ENCODE assay signal across 18 cellular contexts in genomic region chr4:75668596-75668995, GRCh38. TPM values are rescaled to one million over a fixed set of nuclear protein-coding genes. Genes with fewer than 3 reads are reported as not detected.
DNase-seq lines count a peak whose midpoint lies in the region; ATAC-seq lines count a peak whose summit lies in the region.
"Had no signal": no experiment of that assay in that cellular context is flagged by ENCODE, and none has a peak within 500 bp of the region (broad histone marks: within the 10 kb centered on the region; RNA-seq: fewer than 3 reads in every experiment).

No MANE protein-coding gene starts in this region.

- no peak overlapping the region for H2AK5ac ChIP-seq in trophoblast cell (ENCODE audit: low read length)

- H4K8ac ChIP-seq in trophoblast cell (ENCODE audit: low read depth, low read length) = no peak overlapping the region

- no peaks in the 10 kb centered on the region for H3K27me3 ChIP-seq in HUES64 (ENCODE audit: insufficient read depth, low read length)
- no peaks in the 10 kb centered on the region for H3K27me3 ChIP-seq in trophoblast cell (ENCODE audit: insufficient read depth, low read length)
- H3K27me3 ChIP-seq: neutrophil had no signal

- H3K79me2 ChIP-seq in trophoblast cell (ENCODE audit: control insufficient read depth, insufficient read depth, low read length, poor library complexity) = peaks cover 25% of the 10 kb centered on the region

- no peak overlapping the region for H3K14ac ChIP-seq in trophoblast cell (ENCODE audit: low read length)

- peaks cover 50% of the 10 kb centered on the region for H3K4me1 ChIP-seq in HUES64 (ENCODE audit: insufficient read depth, low read length)
- H3K4me1 ChIP-seq in trophoblast cell (ENCODE audit: control insufficient read depth in 1 of 2, insufficient read depth in 2 of 2, low read length in 2 of 2) = peaks cover 0 to 3% of the 10 kb centered on the region in 2 experiments

- no peak overlapping the region for H3K18ac ChIP-seq in trophoblast cell (ENCODE audit: low read length)

- H3K27me3 Mint-ChIP-seq in activated CD8-positive, alpha-beta memory T cell treated with anti-CD3 and anti-CD28 coated beads, Interleukin-2, amount 10 ng/mL, durations not matched to agents 7 days and 5 days = no peaks in the 10 kb centered on the region
- H3K27me3 Mint-ChIP-seq in activated naive CD8-positive, alpha-beta T cell treated with anti-CD3 and anti-CD28 coated beads, Interleukin-2, amount 50 U/mL, for 24 hours = no peaks in the 10 kb centered on the region

- peaks cover 39% of the 10 kb centered on the region for H3K36me3 Mint-ChIP-seq in activated CD8-positive, alpha-beta memory T cell treated with anti-CD3 and anti-CD28 coated beads, Interleukin-2, amount 10 ng/mL, durations not matched to agents 7 days and 5 days
- H3K36me3 Mint-ChIP-seq in activated naive CD8-positive, alpha-beta T cell treated with anti-CD3 and anti-CD28 coated beads, Interleukin-2, amount 50 U/mL, for 24 hours (ENCODE audit: low read depth) = peaks cover 24% of the 10 kb centered on the region

- H3K9me3 ChIP-seq in HUES64 (ENCODE audit: insufficient read depth, low read depth, low read length) (no peaks in the 10 kb centered on the region), trophoblast cell (ENCODE audit: insufficient read depth, low read depth, low read length) (no peaks in the 10 kb centered on the region)
- H3K9me3 ChIP-seq: neutrophil, SK-N-SH had no signal

- H3K27ac ChIP-seq in HUES64 (ENCODE audit: low read depth, low read length) (no peak overlapping the region), trophoblast cell (ENCODE audit: low read depth, low read length) (no peak overlapping the region)
- H3K27ac ChIP-seq: GM23248 had no signal

- CTCF ChIA-PET in activated CD8-positive, alpha-beta memory T cell treated with anti-CD3 and anti-CD28 coated beads, Interleukin-2, amount 10 ng/mL, durations not matched to agents 7 days and 5 days (lab: Charles Lee) = interaction anchor here (1.0 to 3.2 kb wide), 4 partner anchors 10 to 35 kb away, joined by 3 to 13 read pairs (median 6); no protein-coding TSS in a partner anchor

- H4K12ac ChIP-seq in trophoblast cell (ENCODE audit: low read depth, low read length) = no peak overlapping the region

- H3K9me3 Mint-ChIP-seq in activated CD8-positive, alpha-beta memory T cell treated with anti-CD3 and anti-CD28 coated beads, Interleukin-2, amount 10 ng/mL, durations not matched to agents 7 days and 5 days (ENCODE audit: low read depth) = no peaks in the 10 kb centered on the region
- no peaks in the 10 kb centered on the region for H3K9me3 Mint-ChIP-seq in activated naive CD8-positive, alpha-beta T cell treated with anti-CD3 and anti-CD28 coated beads, Interleukin-2, amount 50 U/mL, for 24 hours

- H3K4me3 Mint-ChIP-seq in activated CD8-positive, alpha-beta memory T cell treated with anti-CD3 and anti-CD28 coated beads, Interleukin-2, amount 10 ng/mL, durations not matched to agents 7 days and 5 days = peak overlapping the region; percentile 5
- peak overlapping the region; percentile 44 for H3K4me3 Mint-ChIP-seq in activated naive CD8-positive, alpha-beta T cell treated with anti-CD3 and anti-CD28 coated beads, Interleukin-2, amount 50 U/mL, for 24 hours

- no peak for DNase-seq in activated CD8-positive, alpha-beta memory T cell treated with anti-CD3 and anti-CD28 coated beads, Interleukin-2, amount 10 ng/mL, durations not matched to agents 7 days and 5 days
- no peak for DNase-seq in activated CD8-positive, alpha-beta memory T cell treated with anti-CD3 and anti-CD28 coated beads for 24 hours
- DNase-seq in activated naive CD8-positive, alpha-beta T cell treated with anti-CD3 and anti-CD28 coated beads, Interleukin-2, amount 50 U/mL, for 24 hours = no peak
- DNase-seq in trophoblast cell = no peak
- DNase-seq in cerebellar cortex (ENCODE audit: low spot score) = no peak
- DNase-seq in ACHN = no peak
- DNase-seq in Ammon's horn (ENCODE audit: low spot score) = no peak
- DNase-seq: DMS153; foreskin fibroblast; GM23248; KG1; NCI-H1436 treated with DMSO at 0.1 percent for 48 hours; NCI-H510A; SK-N-SH; stimulated activated CD4-positive, alpha-beta T cell treated with anti-CD3 and anti-CD28 coated beads, Interleukin-4, amount 100 ng/mL, for 4 hours had no signal

- no peak overlapping the region for H2BK5ac ChIP-seq in trophoblast cell (ENCODE audit: low read depth, low read length, poor library complexity)

- in situ Hi-C loops in ACHN (cut with HindIII; ENCODE audit: low pct_ligation_motif_present, low pct_unique_long_range_greater_than_20kb, low sequenced_read_pairs) = no loop called here

- ATAC-seq in activated CD8-positive, alpha-beta memory T cell treated with anti-CD3 and anti-CD28 coated beads, Interleukin-2, amount 10 ng/mL, durations not matched to agents 7 days and 5 days = no peak
- no peak for ATAC-seq in activated naive CD8-positive, alpha-beta T cell treated with anti-CD3 and anti-CD28 coated beads, Interleukin-2, amount 50 U/mL, for 24 hours

- H3K79me1 ChIP-seq in trophoblast cell (ENCODE audit: low read length) = peaks cover 10% of the 10 kb centered on the region

- no peak overlapping the region for H3K4me2 ChIP-seq in trophoblast cell (ENCODE audit: low read length)
- H3K4me2 ChIP-seq: SK-N-SH had no signal

- H2BK12ac ChIP-seq in trophoblast cell (ENCODE audit: low read length) = no peak overlapping the region

- H3K4me3 ChIP-seq in HUES64 (ENCODE audit: low read length) = peak overlapping the region; percentile 11; the same call in 1 of the 2 replicates
- no peak overlapping the region for H3K4me3 ChIP-seq in trophoblast cell (ENCODE audit: low read depth, low read length)
- H3K4me3 ChIP-seq: GM23248, lung had no signal

- H2BK120ac ChIP-seq in trophoblast cell (ENCODE audit: insufficient read depth, low read length, poor library complexity) = no peak overlapping the region

- H3K23ac ChIP-seq in trophoblast cell (ENCODE audit: low read length) = no peak overlapping the region

- no peak overlapping the region for H3K9ac ChIP-seq in HUES64 (ENCODE audit: low read depth, low read length)
- no peak overlapping the region for H3K9ac ChIP-seq in trophoblast cell (ENCODE audit: low read length)
- H3K9ac ChIP-seq: GM23248, SK-N-SH had no signal

- 0 out of 2 replicates have a peak, but pooled peaks cover 3% of the 10 kb centered on the region for H3K36me3 ChIP-seq in HUES64 (ENCODE audit: insufficient read depth, low read length)
- peaks cover 0 to 2% of the 10 kb centered on the region in 2 experiments for H3K36me3 ChIP-seq in trophoblast cell (ENCODE audit: control insufficient read depth in 1 of 2, insufficient read depth in 2 of 2, low read length in 2 of 2)
- H3K36me3 ChIP-seq: neutrophil had no signal

- peaks cover 64% of the 10 kb centered on the region for H3K4me1 Mint-ChIP-seq in activated CD8-positive, alpha-beta memory T cell treated with anti-CD3 and anti-CD28 coated beads, Interleukin-2, amount 10 ng/mL, durations not matched to agents 7 days and 5 days
- H3K4me1 Mint-ChIP-seq in activated naive CD8-positive, alpha-beta T cell treated with anti-CD3 and anti-CD28 coated beads, Interleukin-2, amount 50 U/mL, for 24 hours = peaks cover 83% of the 10 kb centered on the region

- H2AFZ ChIP-seq in trophoblast cell (ENCODE audit: insufficient read depth, low read length, poor library complexity) = no peak overlapping the region
- H2AFZ ChIP-seq: GM23248 had no signal

- H3K4ac ChIP-seq in trophoblast cell (ENCODE audit: low read depth, low read length) = peak overlapping the region; percentile 79

- peak overlapping the region; percentile 37 for H3K27ac Mint-ChIP-seq in activated CD8-positive, alpha-beta memory T cell treated with anti-CD3 and anti-CD28 coated beads, Interleukin-2, amount 10 ng/mL, durations not matched to agents 7 days and 5 days
- peak overlapping the region; percentile 1 for H3K27ac Mint-ChIP-seq in activated naive CD8-positive, alpha-beta T cell treated with anti-CD3 and anti-CD28 coated beads, Interleukin-2, amount 50 U/mL, for 24 hours

- no peak overlapping the region for H4K91ac ChIP-seq in trophoblast cell (ENCODE audit: low read depth, low read length)

RNA-seq across cellular contexts. Expression of gene G3BP2, which starts 4.6 kb away (rescaled TPM):
- total RNA-seq in activated CD8-positive, alpha-beta memory T cell treated with anti-CD3 and anti-CD28 coated beads, Interleukin-2, amount 10 ng/mL, durations not matched to agents 7 days and 5 days = 100 to 1,000 TPM; 148 to 230 TPM
- 205 TPM for polyA plus RNA-seq in HUES64 (2013, experiment 1 of 2)
- 202 TPM for polyA plus RNA-seq in HUES64 (2013, experiment 2 of 2)
- polyA plus RNA-seq in trophoblast cell (2013) = 96.0 and 96.1 TPM in 2 replicates

RNA-seq across cellular contexts. Expression of gene CDKL2, which starts 38.3 kb away (rescaled TPM):
- total RNA-seq in activated CD8-positive, alpha-beta memory T cell treated with anti-CD3 and anti-CD28 coated beads, Interleukin-2, amount 10 ng/mL, durations not matched to agents 7 days and 5 days = 1 to 10 TPM in 1 of 2 experiments, under 1 TPM in 1; 0.16 to 1.5 TPM
- polyA plus RNA-seq in HUES64 (2013, experiment 1 of 2) = 0.50 TPM
- 0.51 TPM for polyA plus RNA-seq in HUES64 (2013, experiment 2 of 2)
- 0.19 and 0.32 TPM in 2 replicates for polyA plus RNA-seq in trophoblast cell (2013)
- total RNA-seq: GM23248 had no signal
- polyA plus RNA-seq: GM23248 had no signal

RNA-seq across cellular contexts. Expression of gene USO1, which starts 55.8 kb away (rescaled TPM):
- 10 to 100 TPM; 30.1 to 43.1 TPM for total RNA-seq in activated CD8-positive, alpha-beta memory T cell treated with anti-CD3 and anti-CD28 coated beads, Interleukin-2, amount 10 ng/mL, durations not matched to agents 7 days and 5 days
- polyA plus RNA-seq in HUES64 (2013, experiment 1 of 2) = 99.8 TPM
- 99.9 TPM for polyA plus RNA-seq in HUES64 (2013, experiment 2 of 2)
- polyA plus RNA-seq in trophoblast cell (2013) = 66.2 and 67.9 TPM in 2 replicates
